Comparison of ENCODE assay signal across 9 cellular contexts in genomic region chr6:27297857-27298730, GRCh38. TPM values are rescaled to one million over a fixed set of nuclear protein-coding genes. Genes with fewer than 3 reads are reported as not detected.
DNase-seq lines count a peak whose midpoint lies in the region; ATAC-seq and TF ChIP-seq lines count a peak whose summit lies in the region.
"Had no signal": no experiment of that assay in that cellular context is flagged by ENCODE, and none has a peak within 500 bp of the region (broad histone marks: within the 10 kb centered on the region; RNA-seq: fewer than 3 reads in every experiment).

No MANE protein-coding gene starts in this region.

- H3K36me3 ChIP-seq in smooth muscle cell (ENCODE audit: low read depth), result no peaks in the 10 kb centered on the region
- H3K36me3 ChIP-seq in aorta (ENCODE audit: control insufficient read depth in 1 of 2, insufficient read depth in 2 of 2, low read length in 1 of 2), result no peaks in the 10 kb centered on the region

- H3K27ac ChIP-seq in smooth muscle cell (ENCODE audit: low read depth) (no peak overlapping the region), aorta (ENCODE audit: low read depth in 1 of 2, low read length in 2 of 2) (no peak overlapping the region)

- no peak overlapping the region for H2AFZ ChIP-seq in smooth muscle cell (ENCODE audit: low read depth)

- H3K9me3 ChIP-seq in smooth muscle cell (replicated peaks; ENCODE audit: low read depth), result no peaks in the 10 kb centered on the region
- peaks cover 5% of the 10 kb centered on the region for H3K9me3 ChIP-seq in aorta (ENCODE audit: control insufficient read depth, low read length)

- H3K4me1 ChIP-seq in smooth muscle cell (ENCODE audit: low read depth), result peaks cover 18% of the 10 kb centered on the region
- no peaks in the 10 kb centered on the region for H3K4me1 ChIP-seq in aorta (ENCODE audit: control insufficient read depth in 1 of 2, insufficient read depth in 2 of 2, low read length in 2 of 2)

- H3K4me2 ChIP-seq in smooth muscle cell, result peak overlapping the region; percentile 87

- peaks cover 13% of the 10 kb centered on the region for H3F3A ChIP-seq in smooth muscle cell (ENCODE audit: low read depth)

- no peak for TF ChIP-seq CTCF in smooth muscle cell (IDR thresholded peaks at IDR 0.05; ENCODE audit: borderline replicate concordance, insufficient read depth, poor library complexity, severe bottlenecking)

- H3K9ac ChIP-seq in smooth muscle cell (ENCODE audit: low read depth), result no peak overlapping the region

- no peaks in the 10 kb centered on the region for H4K20me1 ChIP-seq in smooth muscle cell (ENCODE audit: low read depth)

- no peak for ATAC-seq in aorta (ENCODE audit: low FRiP score)
- no peak for ATAC-seq in HG02884 (IDR thresholded peaks at IDR 0.05; ENCODE audit: unreplicated experiment)

- intact Hi-C loops in aorta (cut with DNase I), result no loop called here

- H3K4me3 ChIP-seq in smooth muscle cell, result peak overlapping the region; percentile 72
- H3K4me3 ChIP-seq in aorta (ENCODE audit: low read length in 2 of 2), result no peak overlapping the region

- no peaks in the 10 kb centered on the region for H3K79me2 ChIP-seq in smooth muscle cell (ENCODE audit: low read depth)

- 14% methylated on average over 22 of the region's 22 CpGs for WGBS in smooth muscle cell (ENCODE audit: low lambda C conversion rate)
- WGBS in aorta, 2 donors, result 25% methylated on average over 22 of the region's 22 CpGs

- no peaks in the 10 kb centered on the region for H3K27me3 ChIP-seq in smooth muscle cell (ENCODE audit: low read depth)
- H3K27me3 ChIP-seq in aorta (ENCODE audit: control insufficient read depth in 1 of 2, insufficient read depth in 2 of 2, low read length in 1 of 2), result no peaks in the 10 kb centered on the region

- peak; percentile 61 to 64 for DNase-seq in activated T-cell treated with anti-CD3 and anti-CD28 coated beads, Interleukin-2, amount 50 U/mL, for 48 hours
- no peak for DNase-seq in activated T-cell treated with anti-CD3 and anti-CD28 coated beads for 4 hours
- DNase-seq in NCI-H460 (ENCODE audit: extremely low read depth, low read depth), result peak; percentile 58
- peak; percentile 26 for DNase-seq in dedifferentiated amniotic fluid mesenchymal stem cell (ENCODE audit: extremely low spot score)
- no peak for DNase-seq in smooth muscle cell (lab: John Stamatoyannopoulos, UW; ENCODE audit: unreplicated experiment)
- DNase-seq in aorta, result no peak
- DNase-seq in NCI-H2029 (lab: John Stamatoyannopoulos, UW), result no peak
- DNase-seq: DND-41 had no signal

RNA-seq across cellular contexts. Expression of gene POM121L2, which starts 14.0 kb away (rescaled TPM):
- total RNA-seq in NCI-H460 (2014; rRNA removed; shearing (Covaris generic)), result not detected in 2 replicates
- not detected in 2 replicates for polyA plus RNA-seq in NCI-H460 (2014; cell fraction: nucleus; rRNA removed)
- not detected in 2 replicates for total RNA-seq in smooth muscle cell
- not detected in 2 replicates for polyA plus RNA-seq in smooth muscle cell
- not detected for total RNA-seq in aorta
- polyA plus RNA-seq in aorta, result not detected

RNA-seq across cellular contexts. Expression of gene PRSS16, which starts 50.6 kb away (rescaled TPM):
- total RNA-seq in NCI-H460 (2014; rRNA removed; shearing (Covaris generic)), result 4.1 and 5.0 TPM in 2 replicates
- 0.88 and 6.4 TPM in 2 replicates for polyA plus RNA-seq in NCI-H460 (2014; cell fraction: nucleus; rRNA removed)
- total RNA-seq in smooth muscle cell (3.3 and 7.6 TPM in 2 replicates), aorta (under 1 TPM in 1 of 2 donors, not detected in 1; 0.75 TPM)
- polyA plus RNA-seq in smooth muscle cell (2.8 and 5.7 TPM in 2 replicates), aorta (1 to 10 TPM in 1 of 2 donors, not detected in 1; 1.1 TPM)

Comparison
In these comparisons a context has a peak if more than half of its experiments do, and no peak if none do; other contexts are left out.
1. DNase-seq: peak in activated T-cell treated with anti-CD3 and anti-CD28 coated beads, Interleukin-2, amount 50 U/mL, for 48 hours (2 of 2), NCI-H460 (single experiment) and dedifferentiated amniotic fluid mesenchymal stem cell (single experiment); none in activated T-cell treated with anti-CD3 and anti-CD28 coated beads for 4 hours (single experiment), smooth muscle cell (single experiment), aorta (0 of 2) and NCI-H2029 (single experiment).